In genomic region chr14:100236271-100236818, GRCh38 we compare ENCODE assay signal across 1 cellular context.
A peak's percentile ranks its signal among the peaks of the same experiment; 100 is the strongest.
TF ChIP-seq lines count a peak whose summit lies in the region.

No MANE protein-coding gene starts in this region.

TF ChIP-seq in HepG2, 621 proteins besides CTCF, POLR2A, EP300 and RAD21:
- 0 out of 2 replicates have a peak, but pooled peaks have one; percentile 24 for TF ChIP-seq RBFOX2 (IDR thresholded peaks at IDR 0.05; ENCODE audit: low read depth, low read length)
- TF ChIP-seq, protein P1, sequence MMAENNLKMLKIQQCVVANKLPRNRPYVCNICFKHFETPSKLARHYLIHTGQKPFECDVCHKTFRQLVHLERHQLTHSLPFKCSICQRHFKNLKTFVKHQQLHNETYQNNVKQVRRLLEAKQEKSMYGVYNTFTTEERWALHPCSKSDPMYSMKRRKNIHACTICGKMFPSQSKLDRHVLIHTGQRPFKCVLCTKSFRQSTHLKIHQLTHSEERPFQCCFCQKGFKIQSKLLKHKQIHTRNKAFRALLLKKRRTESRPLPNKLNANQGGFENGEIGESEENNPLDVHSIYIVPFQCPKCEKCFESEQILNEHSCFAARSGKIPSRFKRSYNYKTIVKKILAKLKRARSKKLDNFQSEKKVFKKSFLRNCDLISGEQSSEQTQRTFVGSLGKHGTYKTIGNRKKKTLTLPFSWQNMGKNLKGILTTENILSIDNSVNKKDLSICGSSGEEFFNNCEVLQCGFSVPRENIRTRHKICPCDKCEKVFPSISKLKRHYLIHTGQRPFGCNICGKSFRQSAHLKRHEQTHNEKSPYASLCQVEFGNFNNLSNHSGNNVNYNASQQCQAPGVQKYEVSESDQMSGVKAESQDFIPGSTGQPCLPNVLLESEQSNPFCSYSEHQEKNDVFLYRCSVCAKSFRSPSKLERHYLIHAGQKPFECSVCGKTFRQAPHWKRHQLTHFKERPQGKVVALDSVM (CRISPR knock-in tag; IDR thresholded peaks at IDR 0.05) = 0 out of 2 replicates have a peak, but pooled peaks have one; percentile 4
TF ChIP-seq in HepG2: peak in this region for 2; not testable (repeated sequence) for 619.
